Comparison of ENCODE assay signal across 41 cellular contexts in the genomic region with DNA sequence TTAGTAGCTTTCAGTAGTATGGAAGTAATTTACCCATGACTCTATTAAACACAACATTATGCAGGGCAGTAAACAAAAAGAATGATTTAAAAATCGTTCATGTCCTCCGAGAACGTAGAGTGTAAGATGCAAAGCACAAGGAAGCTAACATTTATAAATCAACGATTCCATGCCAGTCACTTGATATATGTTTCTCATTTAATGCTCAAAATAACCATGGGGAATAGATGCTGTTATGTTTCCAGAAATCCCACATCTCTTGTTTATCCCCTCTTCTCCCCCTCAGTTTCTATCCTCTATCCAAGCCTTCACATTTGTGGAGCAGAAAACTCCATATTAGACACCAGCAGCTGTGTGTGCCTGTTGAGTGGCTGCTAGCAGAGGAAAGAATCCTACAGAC.
"Had no signal": no experiment of that assay in that cellular context is flagged by ENCODE, and none has a peak within 500 bp of the region (broad histone marks: within the 10 kb centered on the region; RNA-seq: fewer than 3 reads in every experiment).

No MANE protein-coding gene starts in this region.

- H3K9me3 ChIP-seq: adrenal gland, ascending aorta, body of pancreas, breast epithelium had no signal

- H3K9me3 Mint-ChIP-seq: activated naive CD4-positive, alpha-beta T cell treated with anti-CD3 and anti-CD28 coated beads for 36 hours; activated naive CD4-positive, alpha-beta T cell treated with anti-CD3 and anti-CD28 coated beads, Interleukin-2, amount 10 ng/mL, durations not matched to agents 7 days and 5 days; activated naive CD4-positive, alpha-beta T cell treated with anti-CD3 and anti-CD28 coated beads, Interleukin-2, amount 50 U/mL, for 24 hours; activated naive CD4-positive, alpha-beta T cell treated with anti-CD3 and anti-CD28 coated beads, Interleukin-2, amount 50 U/mL, for 72 hours; activated naive CD8-positive, alpha-beta T cell treated with anti-CD3 and anti-CD28 coated beads for 36 hours; activated naive CD8-positive, alpha-beta T cell treated with anti-CD3 and anti-CD28 coated beads, Interleukin-2, amount 10 ng/mL, durations not matched to agents 7 days and 5 days; activated naive CD8-positive, alpha-beta T cell treated with anti-CD3 and anti-CD28 coated beads, Interleukin-2, amount 50 U/mL, for 24 hours; activated T-cell treated with anti-CD3 and anti-CD28 coated beads, Interleukin-2, amount 50 U/mL, for 24 hours; activated T-cell treated with anti-CD3 and anti-CD28 coated beads, Interleukin-2, amount 50 U/mL, for 4 hours; activated T-cell treated with anti-CD3 and anti-CD28 coated beads, Interleukin-2, amount 50 U/mL, for 72 hours; activated T-helper 1 cell treated with anti-CD3 and anti-CD28 coated beads, Interleukin-12 subunit alpha, Interleukin-12 subunit beta, Interleukin-2, Interleukin-4 antibody, amounts not matched to agents 30 ng/mL and 10 ng/mL and 1 ng/mL, durations not matched to agents 14 hours and 24 hours and 36 hours; activated T-helper 17 cell treated with anti-CD3 and anti-CD28 coated beads, Interleukin-2, amount 50 U/mL, for 72 hours; activated T-helper 2 cell treated with anti-CD3 and anti-CD28 coated beads, Interferon-gamma antibody, Interleukin-2, Interleukin-4, amounts not matched to agents 10 μg/mL and 5 μg/mL and 100 μg/mL, durations not matched to agents 14 hours and 24 hours and 36 hours; brain; central memory CD8-positive, alpha-beta T cell had no signal

- H3K36me3 ChIP-seq: adrenal gland, ascending aorta, brain microvascular endothelial cell, breast epithelium, cardiac muscle cell had no signal

- H3K4me3 Mint-ChIP-seq: activated naive CD4-positive, alpha-beta T cell treated with anti-CD3 and anti-CD28 coated beads for 36 hours; activated naive CD4-positive, alpha-beta T cell treated with anti-CD3 and anti-CD28 coated beads, Interleukin-2, amount 10 ng/mL, durations not matched to agents 7 days and 5 days; activated naive CD4-positive, alpha-beta T cell treated with anti-CD3 and anti-CD28 coated beads, Interleukin-2, amount 50 U/mL, for 24 hours; activated naive CD8-positive, alpha-beta T cell; activated naive CD8-positive, alpha-beta T cell treated with anti-CD3 and anti-CD28 coated beads for 36 hours; activated naive CD8-positive, alpha-beta T cell treated with anti-CD3 and anti-CD28 coated beads, Interleukin-2, amount 10 ng/mL, durations not matched to agents 7 days and 5 days; activated naive CD8-positive, alpha-beta T cell treated with anti-CD3 and anti-CD28 coated beads, Interleukin-2, amount 50 U/mL, for 24 hours; activated T-cell treated with anti-CD3 and anti-CD28 coated beads, Interleukin-2, amount 50 U/mL, for 24 hours; activated T-cell treated with anti-CD3 and anti-CD28 coated beads, Interleukin-2, amount 50 U/mL, for 4 hours; activated T-cell treated with anti-CD3 and anti-CD28 coated beads, Interleukin-2, amount 50 U/mL, for 72 hours; activated T-helper 1 cell treated with anti-CD3 and anti-CD28 coated beads, Interleukin-12 subunit alpha, Interleukin-12 subunit beta, Interleukin-2, Interleukin-4 antibody, amounts not matched to agents 30 ng/mL and 10 ng/mL and 1 ng/mL, durations not matched to agents 14 hours and 24 hours and 36 hours; activated T-helper 17 cell treated with anti-CD3 and anti-CD28 coated beads, Interleukin-2, amount 50 U/mL, for 72 hours; brain; central memory CD8-positive, alpha-beta T cell had no signal

- DNase-seq: activated effector memory CD4-positive, alpha-beta T cell treated with anti-CD3 and anti-CD28 coated beads, Interleukin-2, amount 50 U/mL, for 16 hours; activated effector memory CD4-positive, alpha-beta T cell treated with Interleukin-2 at 50 U/mL for 16 hours; activated gamma-delta T cell; activated gamma-delta T cell treated with Interleukin-2 at 50 U/mL for 16 hours; activated naive CD4-positive, alpha-beta T cell; activated naive CD4-positive, alpha-beta T cell treated with anti-CD3 and anti-CD28 coated beads for 36 hours; activated naive CD4-positive, alpha-beta T cell treated with anti-CD3 and anti-CD28 coated beads, Interleukin-2, amount 10 ng/mL, durations not matched to agents 7 days and 5 days; activated naive CD4-positive, alpha-beta T cell treated with anti-CD3 and anti-CD28 coated beads, Interleukin-2, amount 50 U/mL, for 16 hours; activated naive CD4-positive, alpha-beta T cell treated with Interleukin-2 at 50 U/mL for 16 hours; activated naive CD8-positive, alpha-beta T cell treated with anti-CD3 and anti-CD28 coated beads for 36 hours; activated naive CD8-positive, alpha-beta T cell treated with anti-CD3 and anti-CD28 coated beads, Interleukin-2, amount 10 ng/mL, durations not matched to agents 7 days and 5 days; activated naive CD8-positive, alpha-beta T cell treated with anti-CD3 and anti-CD28 coated beads, Interleukin-2, amount 50 U/mL, for 24 hours; activated T-cell treated with anti-CD3 and anti-CD28 coated beads for 4 hours; activated T-cell treated with anti-CD3 and anti-CD28 coated beads, Interleukin-2, amount 50 U/mL, for 1 hour; activated T-cell treated with anti-CD3 and anti-CD28 coated beads, Interleukin-2, amount 50 U/mL, for 24 hours; activated T-cell treated with anti-CD3 and anti-CD28 coated beads, Interleukin-2, amount 50 U/mL, for 4 hours; activated T-cell treated with anti-CD3 and anti-CD28 coated beads, Interleukin-2, amount 50 U/mL, for 48 hours; activated T-cell treated with anti-CD3 and anti-CD28 coated beads, Interleukin-2, amount 50 U/mL, for 72 hours; adrenal gland; amniotic stem cell; amygdala; anterior cingulate cortex; aorta; body of pancreas; brain microvascular endothelial cell; caudate nucleus; central memory CD4-positive, alpha-beta T cell; cerebellar nuclear complex had no signal

- H3K27ac ChIP-seq: adrenal gland, ascending aorta, body of pancreas, brain microvascular endothelial cell, breast epithelium, cardiac muscle cell had no signal

- H3K4me1 ChIP-seq: adrenal gland, ascending aorta, breast epithelium had no signal

- FAIRE-seq: astrocyte, bronchial epithelial cell had no signal

- H3K27me3 ChIP-seq: adrenal gland, ascending aorta, body of pancreas, brain microvascular endothelial cell, breast epithelium had no signal

- H3K4me3 ChIP-seq: adrenal gland, ascending aorta, body of pancreas, breast epithelium, cardiac muscle cell had no signal

- H3K27ac Mint-ChIP-seq: activated naive CD4-positive, alpha-beta T cell treated with anti-CD3 and anti-CD28 coated beads for 36 hours; activated naive CD4-positive, alpha-beta T cell treated with anti-CD3 and anti-CD28 coated beads, Interleukin-2, amount 10 ng/mL, durations not matched to agents 7 days and 5 days; activated naive CD4-positive, alpha-beta T cell treated with anti-CD3 and anti-CD28 coated beads, Interleukin-2, amount 50 U/mL, for 24 hours; activated naive CD4-positive, alpha-beta T cell treated with anti-CD3 and anti-CD28 coated beads, Interleukin-2, amount 50 U/mL, for 72 hours; activated naive CD8-positive, alpha-beta T cell; activated naive CD8-positive, alpha-beta T cell treated with anti-CD3 and anti-CD28 coated beads for 36 hours; activated naive CD8-positive, alpha-beta T cell treated with anti-CD3 and anti-CD28 coated beads, Interleukin-2, amount 10 ng/mL, durations not matched to agents 7 days and 5 days; activated naive CD8-positive, alpha-beta T cell treated with anti-CD3 and anti-CD28 coated beads, Interleukin-2, amount 50 U/mL, for 24 hours; activated T-cell treated with anti-CD3 and anti-CD28 coated beads, Interleukin-2, amount 50 U/mL, for 24 hours; activated T-cell treated with anti-CD3 and anti-CD28 coated beads, Interleukin-2, amount 50 U/mL, for 72 hours; activated T-helper 1 cell treated with anti-CD3 and anti-CD28 coated beads, Interleukin-12 subunit alpha, Interleukin-12 subunit beta, Interleukin-2, Interleukin-4 antibody, amounts not matched to agents 30 ng/mL and 10 ng/mL and 1 ng/mL, durations not matched to agents 14 hours and 24 hours and 36 hours; activated T-helper 17 cell treated with anti-CD3 and anti-CD28 coated beads, Interleukin-2, amount 50 U/mL, for 72 hours; activated T-helper 2 cell treated with anti-CD3 and anti-CD28 coated beads, Interferon-gamma antibody, Interleukin-2, Interleukin-4, amounts not matched to agents 10 μg/mL and 5 μg/mL and 100 μg/mL, durations not matched to agents 14 hours and 24 hours and 36 hours; brain had no signal

- H3K4me1 Mint-ChIP-seq: activated naive CD4-positive, alpha-beta T cell treated with anti-CD3 and anti-CD28 coated beads, Interleukin-2, amount 50 U/mL, for 24 hours; activated naive CD8-positive, alpha-beta T cell treated with anti-CD3 and anti-CD28 coated beads for 36 hours; activated naive CD8-positive, alpha-beta T cell treated with anti-CD3 and anti-CD28 coated beads, Interleukin-2, amount 50 U/mL, for 24 hours; activated T-helper 17 cell treated with anti-CD3 and anti-CD28 coated beads, Interleukin-2, amount 50 U/mL, for 72 hours; central memory CD8-positive, alpha-beta T cell had no signal

- H3K36me3 Mint-ChIP-seq: activated naive CD4-positive, alpha-beta T cell treated with anti-CD3 and anti-CD28 coated beads, Interleukin-2, amount 10 ng/mL, durations not matched to agents 7 days and 5 days; activated naive CD4-positive, alpha-beta T cell treated with anti-CD3 and anti-CD28 coated beads, Interleukin-2, amount 50 U/mL, for 24 hours; activated naive CD4-positive, alpha-beta T cell treated with anti-CD3 and anti-CD28 coated beads, Interleukin-2, amount 50 U/mL, for 72 hours; activated naive CD8-positive, alpha-beta T cell; activated naive CD8-positive, alpha-beta T cell treated with anti-CD3 and anti-CD28 coated beads for 36 hours; activated naive CD8-positive, alpha-beta T cell treated with anti-CD3 and anti-CD28 coated beads, Interleukin-2, amount 10 ng/mL, durations not matched to agents 7 days and 5 days; brain had no signal

- H3K27me3 Mint-ChIP-seq: activated naive CD4-positive, alpha-beta T cell treated with anti-CD3 and anti-CD28 coated beads, Interleukin-2, amount 50 U/mL, for 24 hours; activated naive CD8-positive, alpha-beta T cell; activated naive CD8-positive, alpha-beta T cell treated with anti-CD3 and anti-CD28 coated beads for 36 hours; activated naive CD8-positive, alpha-beta T cell treated with anti-CD3 and anti-CD28 coated beads, Interleukin-2, amount 50 U/mL, for 24 hours; activated T-cell treated with anti-CD3 and anti-CD28 coated beads, Interleukin-2, amount 50 U/mL, for 24 hours; activated T-helper 17 cell treated with anti-CD3 and anti-CD28 coated beads, Interleukin-2, amount 50 U/mL, for 72 hours; central memory CD8-positive, alpha-beta T cell had no signal

- ATAC-seq: activated naive CD4-positive, alpha-beta T cell treated with anti-CD3 and anti-CD28 coated beads, Interleukin-2, amount 50 U/mL, for 72 hours; activated naive CD8-positive, alpha-beta T cell treated with anti-CD3 and anti-CD28 coated beads, Interleukin-2, amount 50 U/mL, for 24 hours; activated T-cell treated with anti-CD3 and anti-CD28 coated beads, Interleukin-2, amount 50 U/mL, for 4 hours; activated T-cell treated with anti-CD3 and anti-CD28 coated beads, Interleukin-2, amount 50 U/mL, for 72 hours; activated T-helper 17 cell treated with anti-CD3 and anti-CD28 coated beads, Interleukin-2, amount 50 U/mL, for 72 hours; body of pancreas had no signal
